Comparison of ENCODE assay signal across 1 cellular context in genomic region chr1:228848406-228848805, GRCh38.
TF ChIP-seq lines count a peak whose summit lies in the region.

No MANE protein-coding gene starts in this region.

TF ChIP-seq in A549, 52 proteins besides CTCF, POLR2A, EP300 and RAD21:
- TF ChIP-seq HES2 (IDR thresholded peaks at IDR 0.05) (no peak), TFCP2L1 (CRISPR knock-in tag; IDR thresholded peaks at IDR 0.05) (no peak), ZFP36 (IDR thresholded peaks at IDR 0.05; ENCODE audit: borderline replicate concordance, partially characterized antibody) (no peak), POLR2AphosphoS2 (conservative IDR thresholded peaks at IDR 0.05; ENCODE audit: low read length) (no peak), ESRRA (IDR thresholded peaks at IDR 0.05; ENCODE audit: borderline replicate concordance, low read length) (no peak), CEBPB (IDR thresholded peaks at IDR 0.05) (no peak), EHMT2 (IDR thresholded peaks at IDR 0.05; ENCODE audit: low read depth) (no peak)
TF ChIP-seq in A549: peak in this region for 0.
